In the genomic region with DNA sequence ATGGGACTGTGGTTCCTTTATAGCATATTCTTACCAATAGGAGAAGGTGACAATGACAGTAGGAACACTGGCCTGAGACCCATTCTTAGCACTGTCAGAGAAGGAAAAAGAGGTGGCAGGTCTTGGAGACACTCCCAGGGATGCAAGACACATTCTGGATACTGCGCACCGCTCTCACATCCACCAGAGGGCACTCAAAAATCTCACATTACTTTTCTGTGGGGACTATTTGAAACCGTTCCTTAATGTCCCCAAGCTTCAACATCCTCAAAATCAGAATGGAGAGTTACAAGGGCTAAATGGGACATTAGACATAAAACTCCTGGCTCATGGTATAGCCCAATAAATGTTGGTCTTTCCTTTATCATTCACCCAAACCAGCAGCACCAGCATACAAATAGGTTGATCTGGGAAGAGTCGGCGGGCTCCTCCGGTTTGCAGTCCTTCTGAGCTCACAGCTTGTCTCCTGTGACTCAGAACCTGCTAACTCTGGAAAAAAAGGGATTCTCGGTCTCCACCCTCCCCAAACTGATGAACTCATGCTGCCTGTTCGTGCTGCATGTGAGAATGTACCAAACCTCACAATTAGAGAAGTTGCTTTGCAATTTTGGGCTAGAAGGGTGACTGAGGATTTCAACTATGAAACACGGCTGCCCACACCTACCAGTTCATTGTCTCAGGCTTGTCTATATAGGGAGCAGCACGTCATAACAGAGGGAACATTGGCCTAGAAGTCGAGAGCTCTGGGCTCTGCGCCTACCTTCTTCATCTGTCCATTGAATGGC, we compare ENCODE assay signal across 8 cellular contexts. TPM values are rescaled to one million over a fixed set of nuclear protein-coding genes. Genes with fewer than 3 reads are reported as not detected.
A peak's percentile ranks its signal among the peaks of the same experiment; 100 is the strongest.
DNase-seq lines count a peak whose midpoint lies in the region; ATAC-seq, FAIRE-seq and TF ChIP-seq lines count a peak whose summit lies in the region.

No MANE protein-coding gene starts in this region.

- no peak for TF ChIP-seq EP300 in K562 (IDR thresholded peaks at IDR 0.05; ENCODE audit: low read length)

- peak overlapping the region in 1 of 2 experiments; percentile 10; a peak in 1 of 4 replicates for H3K9ac ChIP-seq in K562 (ENCODE audit: insufficient read depth in 1 of 2, low read depth in 2 of 2, low read length in 2 of 2)

- peaks cover 7% of the 10 kb centered on the region for H3K4me1 Mint-ChIP-seq in stimulated activated memory B cell treated with anti-CD40 and anti-IgM and Interleukin-4, amounts not matched to agents 10 μg/mL and 1 μg/mL and 100 μg/mL, for 72 hours

- TF ChIP-seq RAD21 in K562 (CRISPR knock-in tag; conservative IDR thresholded peaks at IDR 0.05 in 1 of 2, IDR thresholded peaks at IDR 0.05 in 1 of 2): peak; percentile 73 to 93

- ATAC-seq in K562: peak; percentile 96
- ATAC-seq in stimulated activated memory B cell treated with anti-CD40 and anti-IgM and Interleukin-4, amounts not matched to agents 10 μg/mL and 1 μg/mL and 100 μg/mL, for 72 hours: peak; percentile 8
- ATAC-seq in GM18873 (IDR thresholded peaks at IDR 0.05; ENCODE audit: low FRiP score, unreplicated experiment): no peak

- no peak for TF ChIP-seq POLR2A in K562 (conservative IDR thresholded peaks at IDR 0.05)

- H3K27ac Mint-ChIP-seq in stimulated activated memory B cell treated with anti-CD40 and anti-IgM and Interleukin-4, amounts not matched to agents 10 μg/mL and 1 μg/mL and 100 μg/mL, for 72 hours: no peak overlapping the region

- CTCF ChIA-PET in K562 (lab: Yijun Ruan, JAX; ENCODE audit: low intra/inter-chr PET ratio): interaction anchor here (0.6 to 2.7 kb wide), 3 partner anchors 84 to 153 kb away, joined by 3 to 25 read pairs (median 12); no protein-coding TSS in a partner anchor

- WGBS in K562 (ENCODE audit: insufficient coverage, low coverage, missing lambda C conversion rate): 35% methylated on average over 12 of the region's 12 CpGs

- H3K27ac ChIP-seq in K562 (ENCODE audit: extremely low read depth, low read depth, low read length): no peak overlapping the region

- H3K9me3 Mint-ChIP-seq in stimulated activated memory B cell treated with anti-CD40 and anti-IgM and Interleukin-4, amounts not matched to agents 10 μg/mL and 1 μg/mL and 100 μg/mL, for 72 hours: no peaks in the 10 kb centered on the region

- BruUV-seq in K562 (replicated peaks; lab: Mats Ljungman, UMichigan): no TSS peak

- in situ Hi-C loops in K562 (cut with MboI): loop anchor here (5.0 kb wide), 1 partner anchor 154 kb away; no protein-coding TSS in a partner anchor

- H3K9me1 ChIP-seq in K562 (ENCODE audit: control insufficient read depth, insufficient read depth, low read length): no peaks in the 10 kb centered on the region

- H3K4me3 ChIP-seq in K562: no peak overlapping the region

- H3K79me2 ChIP-seq in K562 (ENCODE audit: control insufficient read depth, insufficient read depth, low read length): no peaks in the 10 kb centered on the region

- H3K4me2 ChIP-seq in K562 (ENCODE audit: insufficient read depth, low read length): no peak overlapping the region; the same call in 1 of the 2 replicates

- peaks cover under 1% of the 10 kb centered on the region for H3K36me3 Mint-ChIP-seq in stimulated activated memory B cell treated with anti-CD40 and anti-IgM and Interleukin-4, amounts not matched to agents 10 μg/mL and 1 μg/mL and 100 μg/mL, for 72 hours

- H2AFZ ChIP-seq in K562 (ENCODE audit: low read depth, low read length): no peak overlapping the region

- DNase-seq in DMS153 (lab: John Stamatoyannopoulos, UW) (peak; percentile 48), HCEC 1CT (peak; percentile 39), NCI-H460 (ENCODE audit: extremely low read depth, low read depth) (peak; percentile 22), K562 (ENCODE audit: extremely low read depth in 1 of 4, low spot score in 3 of 4) (peak; percentile 33 to 71 (median 58)), iPS-NIHi11 (ENCODE audit: low spot score) (peak; percentile 63)
- DNase-seq in stimulated activated CD4-positive, alpha-beta T cell treated with anti-CD3 and anti-CD28 coated beads, Interleukin-12 subunit alpha, Interleukin-12 subunit beta, amount 100 ng/mL, for 4 hours: no peak

- H3K27me3 ChIP-seq in K562 (ENCODE audit: control insufficient read depth in 2 of 2, insufficient read depth in 2 of 2, low read length in 2 of 2): no peaks in the 10 kb centered on the region

- POLR2A ChIA-PET in K562 (lab: Yijun Ruan, JAX): interaction anchor here (0.6 kb wide), 1 partner anchor 59 kb away, joined by 3 read pairs; no protein-coding TSS in a partner anchor

- no peaks in the 10 kb centered on the region for H3K9me3 ChIP-seq in K562 (replicated peaks; ENCODE audit: control insufficient read depth, insufficient read depth, low read depth, low read length)

- TF ChIP-seq CTCF in K562 (IDR thresholded peaks at IDR 0.05 in 2 of 3, conservative IDR thresholded peaks at IDR 0.05 in 1 of 3; ENCODE audit: insufficient read depth in 2 of 3, low read depth in 1 of 3, low read length in 3 of 3): peak; percentile 69 to 87 (median 84)

- H3K4me1 ChIP-seq in K562 (replicated peaks in 1 of 2; ENCODE audit: control insufficient read depth in 2 of 2, insufficient read depth in 2 of 2, low read length in 2 of 2): peaks cover 0 to 6% of the 10 kb centered on the region in 2 experiments; a peak in 1 of 5 replicates

- no peaks in the 10 kb centered on the region for H3K27me3 Mint-ChIP-seq in stimulated activated memory B cell treated with anti-CD40 and anti-IgM and Interleukin-4, amounts not matched to agents 10 μg/mL and 1 μg/mL and 100 μg/mL, for 72 hours

- H4K20me1 ChIP-seq in K562 (replicated peaks; ENCODE audit: control insufficient read depth, insufficient read depth, low read length): no peaks in the 10 kb centered on the region

- H3K36me3 ChIP-seq in K562 (ENCODE audit: control insufficient read depth, insufficient read depth, low read length): no peaks in the 10 kb centered on the region; the same call in 2 of the 3 replicates

- no peak overlapping the region for H3K4me3 Mint-ChIP-seq in stimulated activated memory B cell treated with anti-CD40 and anti-IgM and Interleukin-4, amounts not matched to agents 10 μg/mL and 1 μg/mL and 100 μg/mL, for 72 hours

- peak; percentile 85 for FAIRE-seq in K562 (lab: Jason Lieb, UNC)

- intact Hi-C loops in K562 (cut with micrococcal nuclease): loop anchor here (1.0 to 5.0 kb wide), 4 partner anchors 59 to 152 kb away; no protein-coding TSS in a partner anchor

TF ChIP-seq in K562, 482 proteins besides CTCF, POLR2A, EP300 and RAD21 (continues in another document):
- TF ChIP-seq KLF6 (CRISPR knock-in tag; IDR thresholded peaks at IDR 0.05; ENCODE audit: borderline replicate concordance) (no peak), FOSL1 (tag; conservative IDR thresholded peaks at IDR 0.05) (0 out of 2 replicates have a peak, but pooled peaks have one; percentile 16), LCOR (CRISPR knock-in tag; IDR thresholded peaks at IDR 0.05) (0 out of 2 replicates have a peak, but pooled peaks have one; percentile 36), KDM1A (IDR thresholded peaks at IDR 0.05) (no peak), JUND (IDR thresholded peaks at IDR 0.05; ENCODE audit: borderline replicate concordance, low read depth, low read length) (peak; percentile 22; the same call in 1 of the 2 replicates), JUND (tag; IDR thresholded peaks at IDR 0.05; ENCODE audit: borderline replicate concordance, low read depth, low read length) (no peak), THRB (CRISPR knock-in tag; conservative IDR thresholded peaks at IDR 0.05) (no peak), CREB1 (IDR thresholded peaks at IDR 0.05) (no peak), CREB1 (CRISPR knock-in tag; IDR thresholded peaks at IDR 0.05) (peak; percentile 32; the same call in 1 of the 2 replicates)

RNA-seq across cellular contexts. Expression of gene IL12RB2, which starts 40.2 kb away (rescaled TPM):
- total RNA-seq in NCI-H460 (2014; rRNA removed; shearing (Covaris generic)): not detected in 2 replicates
- polyA plus RNA-seq in NCI-H460 (2014; cell fraction: nucleus; rRNA removed): not detected in 2 replicates
- 1.5 and 5.3 TPM in 2 replicates for total RNA-seq in K562 (2011; cell fraction: chromatin; rRNA removed; ENCODE audit: low replicate concordance)
- total RNA-seq in K562 (2011; cell fraction: nucleolus; rRNA removed): 0.50 and 1.2 TPM in 2 replicates
- total RNA-seq in K562 (2011; cell fraction: nucleoplasm; rRNA removed): 0.95 and 2.4 TPM in 2 replicates
- 0.73 and 1.5 TPM in 2 replicates for total RNA-seq in K562 (2014; rRNA removed)
- 2.9 and 3.3 TPM in 2 replicates for total RNA-seq in K562 (2014; rRNA removed; fragmentation: Illumina TruSeq; extraction: Trizol)
- 3.3 and 3.8 TPM in 2 replicates for total RNA-seq in K562 (2015; rRNA removed; fragmentation: Illumina TruSeq; extraction: Trizol)
- 1.9 and 2.5 TPM in 2 replicates for total RNA-seq in K562 (2021)
- polyA plus RNA-seq in K562 (2011; rRNA removed): 0.39 and 5.4 TPM in 2 replicates
- 0.10 and 2.6 TPM in 2 replicates for polyA plus RNA-seq in K562 (2011; cell fraction: cytosol; rRNA removed)
- 0.41 and 6.1 TPM in 2 replicates for polyA plus RNA-seq in K562 (2011; cell fraction: nucleus; rRNA removed)
- polyA plus RNA-seq in K562 (2012): 1.2 and 2.6 TPM in 2 replicates
- polyA plus RNA-seq in K562 (2014; fragmentation: Illumina TruSeq; extraction: Trizol): 2.3 and 2.6 TPM in 2 replicates
- polyA plus RNA-seq in K562 (2014; fragmentation: Nextera tagmentation; extraction: Ambion mirVana): 1 to 10 TPM in 1 of 2 experiments, under 1 TPM in 1; 0.45 to 1.1 TPM
- 2.3 and 2.8 TPM in 2 replicates for polyA plus RNA-seq in K562 (2014; rRNA removed)
- 0.46 and 10.9 TPM in 2 replicates for polyA minus RNA-seq in K562 (2011; rRNA and poly(A)+ RNA removed)
- polyA minus RNA-seq in K562 (2011; cell fraction: cytosol; rRNA and poly(A)+ RNA removed): 2.9 TPM in 1 of 2 replicates, not detected in the other
- 0.27 and 7.2 TPM in 2 replicates for polyA minus RNA-seq in K562 (2011; cell fraction: nucleus; rRNA and poly(A)+ RNA removed)
